ENCODE assay signal across 2 cellular contexts in the genomic region with DNA sequence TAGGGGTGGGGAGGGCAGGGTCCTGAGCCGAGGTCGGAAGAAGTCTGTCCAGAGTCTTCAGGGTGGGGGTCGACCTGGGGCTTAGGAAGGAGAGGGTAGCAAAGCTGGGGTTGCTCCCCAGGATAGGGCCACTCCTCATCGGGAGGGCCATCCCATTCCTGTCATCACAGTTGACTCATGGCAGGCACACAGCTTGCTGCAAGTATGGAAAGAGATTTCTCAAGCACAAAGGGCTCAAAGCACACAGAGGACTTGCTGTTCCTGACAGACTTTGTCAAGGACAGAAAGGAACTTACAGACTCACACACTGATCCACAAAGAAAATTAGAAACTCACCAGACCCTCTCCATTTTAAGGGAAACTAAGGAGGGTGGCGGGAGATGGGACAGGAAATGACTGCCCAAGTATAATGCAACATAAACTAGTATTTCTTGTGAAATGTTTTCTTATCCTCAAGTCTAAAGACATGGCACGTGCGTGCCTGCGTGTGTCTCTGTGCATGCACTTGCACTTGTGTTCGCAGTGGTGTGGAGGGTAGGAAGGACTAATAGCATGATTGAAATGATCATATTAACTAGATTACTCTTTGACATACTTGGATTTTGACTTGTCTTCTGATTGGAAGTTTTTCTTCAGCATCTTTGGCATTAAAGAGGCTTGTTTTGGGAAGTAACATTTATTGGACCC.
TF ChIP-seq lines count a peak whose summit lies in the region.

No MANE protein-coding gene starts in this region.

TF ChIP-seq in A549, 52 proteins besides CTCF, POLR2A, EP300 and RAD21:
- TF ChIP-seq JUN (IDR thresholded peaks at IDR 0.05) (0 out of 5 replicates have a peak, but pooled peaks of 1 of the 2 experiments have one; percentile 36), NPAS2 (CRISPR knock-in tag; IDR thresholded peaks at IDR 0.05; ENCODE audit: borderline replicate concordance) (no peak)

TF ChIP-seq in IMR-90, 13 proteins besides CTCF, POLR2A, EP300 and RAD21:
- TF ChIP-seq CEBPB (IDR thresholded peaks at IDR 0.05; ENCODE audit: low read depth, low read length): peak; percentile 30; the same call in 1 of the 2 replicates
- TF ChIP-seq BHLHE40 (IDR thresholded peaks at IDR 0.05; ENCODE audit: low read depth, low read length): no peak
- no peak for TF ChIP-seq CHD1 (IDR thresholded peaks at IDR 0.05; ENCODE audit: low read depth, low read length)
TF ChIP-seq in IMR-90: peak in this region for 1.
